ENCODE assay signal across 9 cellular contexts in the genomic region with DNA sequence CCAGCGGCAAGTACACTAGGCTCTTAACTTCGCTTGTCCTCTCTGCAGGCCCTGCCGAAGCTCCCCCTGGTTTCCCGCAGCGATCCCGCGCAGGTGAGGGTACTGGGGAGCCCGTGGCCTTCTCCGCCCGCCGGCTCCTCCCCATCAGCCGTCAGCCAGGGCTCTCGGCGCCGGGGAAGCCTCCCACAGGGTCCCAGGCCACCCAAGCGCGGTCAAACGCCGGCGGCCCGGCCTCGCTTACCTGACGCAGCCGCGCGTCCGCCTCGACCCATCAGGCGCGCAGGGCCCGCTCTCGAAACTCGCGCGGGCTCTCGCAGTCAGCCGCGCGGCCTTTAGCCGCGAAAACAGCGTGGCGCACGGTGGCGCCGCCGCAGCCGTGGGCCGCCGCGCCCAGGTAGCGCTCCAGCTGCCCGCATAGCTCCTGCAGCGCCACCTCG. TPM values are rescaled to one million over a fixed set of nuclear protein-coding genes. Genes with fewer than 3 reads are reported as not detected.
DNase-seq lines count a peak whose midpoint lies in the region; ATAC-seq and TF ChIP-seq lines count a peak whose summit lies in the region.
"Not testable (repeated sequence)": the region's sequence is repeated elsewhere in the genome, so short reads cannot be mapped to it uniquely, and the experiment has no call there.
"Had no signal": no experiment of that assay in that cellular context is flagged by ENCODE, and none has a peak within 500 bp of the region (broad histone marks: within the 10 kb centered on the region; RNA-seq: fewer than 3 reads in every experiment).

No MANE protein-coding gene starts in this region.

- TF ChIP-seq POLR2A in right lobe of liver (IDR thresholded peaks at IDR 0.05) = not testable (repeated sequence)

- not testable (repeated sequence) for H3K9me3 ChIP-seq in right lobe of liver

- not testable (repeated sequence) for H3K27me3 ChIP-seq in right lobe of liver

- no CpG with 5 or more reads among the region's 55 CpGs for WGBS in right lobe of liver (ENCODE audit: insufficient coverage, low coverage, low lambda C conversion rate, missing lambda C conversion rate)

- not testable (repeated sequence) for H3K4me1 ChIP-seq in right lobe of liver

- peak; percentile 45 for ATAC-seq in GM18909 (IDR thresholded peaks at IDR 0.05; ENCODE audit: poor library complexity, unreplicated experiment)
- ATAC-seq in GM21381 (IDR thresholded peaks at IDR 0.05; ENCODE audit: unreplicated experiment) = peak; percentile 39
- peak; percentile 26 for ATAC-seq in HG02610 (IDR thresholded peaks at IDR 0.05; ENCODE audit: unreplicated experiment)
- peak; percentile 25 for ATAC-seq in HG03064 (IDR thresholded peaks at IDR 0.05; ENCODE audit: low read depth, unreplicated experiment)
- ATAC-seq in HG03469 (IDR thresholded peaks at IDR 0.05; ENCODE audit: unreplicated experiment) = peak; percentile 7
- ATAC-seq in activated naive CD4-positive, alpha-beta T cell treated with anti-CD3 and anti-CD28 coated beads, Interleukin-2, amount 50 U/mL, for 72 hours = peak; percentile 23 to 34
- ATAC-seq in right lobe of liver = peak; percentile 31 to 49 (median 41)

- not testable (repeated sequence) for DNase-seq in activated naive CD4-positive, alpha-beta T cell treated with anti-CD3 and anti-CD28 coated beads, Interleukin-2, amount 50 U/mL, for 72 hours (ENCODE audit: low spot score in 2 of 2); right lobe of liver

- not testable (repeated sequence) for H3K4me3 ChIP-seq in right lobe of liver

- H3K27ac Mint-ChIP-seq in activated naive CD4-positive, alpha-beta T cell treated with anti-CD3 and anti-CD28 coated beads, Interleukin-2, amount 50 U/mL, for 72 hours = not testable (repeated sequence)

- not testable (repeated sequence) for H3K36me3 Mint-ChIP-seq in activated naive CD4-positive, alpha-beta T cell treated with anti-CD3 and anti-CD28 coated beads, Interleukin-2, amount 50 U/mL, for 72 hours

- not testable (repeated sequence) for TF ChIP-seq CTCF in right lobe of liver (IDR thresholded peaks at IDR 0.05)

- not testable (repeated sequence) for H3K27ac ChIP-seq in right lobe of liver

- H3K36me3 ChIP-seq in right lobe of liver = not testable (repeated sequence)

- intact Hi-C loops in right lobe of liver (cut with DNase I) = not testable (repeated sequence)

- H3K9me3 Mint-ChIP-seq in activated naive CD4-positive, alpha-beta T cell treated with anti-CD3 and anti-CD28 coated beads, Interleukin-2, amount 50 U/mL, for 72 hours = not testable (repeated sequence)

RNA-seq across cellular contexts. Expression of a gene that starts 57.2 kb away (rescaled TPM):
- total RNA-seq in activated naive CD4-positive, alpha-beta T cell treated with anti-CD3 and anti-CD28 coated beads, Interleukin-2, amount 50 U/mL, for 72 hours = 10 to 100 TPM in 1 of 2 donors, 1 to 10 TPM in 1; 8.6 to 10.0 TPM
- 10 to 100 TPM in 1 of 6 experiments, 1 to 10 TPM in 5; 3.2 to 32.1 (median 6.0) TPM for total RNA-seq in right lobe of liver
- total RNA-seq: G401, HT-29 had no signal
